ENCODE assay signal across 1 cellular context in genomic region chr5:104611419-104611818, GRCh38.
TF ChIP-seq lines count a peak whose summit lies in the region.

No MANE protein-coding gene starts in this region.

TF ChIP-seq in H1, 55 proteins besides CTCF, POLR2A, EP300 and RAD21 (continued from another document):
- TF ChIP-seq ATF2 (IDR thresholded peaks at IDR 0.05; ENCODE audit: low read length) (no peak), SP1 (IDR thresholded peaks at IDR 0.05; ENCODE audit: low read depth, low read length) (no peak), PHF8 (conservative IDR thresholded peaks at IDR 0.05; ENCODE audit: low read depth, low read length) (no peak), USF2 (IDR thresholded peaks at IDR 0.05; ENCODE audit: low read length) (no peak), CEBPB (IDR thresholded peaks at IDR 0.05; ENCODE audit: low read depth, low read length) (no peak), SUZ12 (IDR thresholded peaks at IDR 0.05; ENCODE audit: low read length) (no peak), POLR2AphosphoS5 (IDR thresholded peaks at IDR 0.05; ENCODE audit: low read depth, low read length) (no peak), KDM1A (IDR thresholded peaks at IDR 0.05; ENCODE audit: borderline replicate concordance, low read length) (no peak), BRCA1 (IDR thresholded peaks at IDR 0.05; ENCODE audit: low read depth, low read length) (no peak)
